In genomic region chr19:39390759-39391592, GRCh38 we compare ENCODE assay signal across 8 cellular contexts. TPM values are rescaled to one million over a fixed set of nuclear protein-coding genes. Genes with fewer than 3 reads are reported as not detected.
DNase-seq lines count a peak whose midpoint lies in the region; ATAC-seq and TF ChIP-seq lines count a peak whose summit lies in the region.

A gene with protein sequence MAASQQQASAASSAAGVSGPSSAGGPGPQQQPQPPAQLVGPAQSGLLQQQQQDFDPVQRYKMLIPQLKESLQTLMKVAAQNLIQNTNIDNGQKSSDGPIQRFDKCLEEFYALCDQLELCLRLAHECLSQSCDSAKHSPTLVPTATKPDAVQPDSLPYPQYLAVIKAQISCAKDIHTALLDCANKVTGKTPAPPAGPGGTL (plus strand): TSS chr19:39391378. CDS start chr19:39391423, 45 bp downstream.
TSS of gene PAF1 (minus strand) at chr19:39391106. CDS start at chr19:39390864, 242 bp downstream.

- H3K36me3 ChIP-seq in IMR-90 (ENCODE audit: control insufficient read depth, insufficient read depth, low read length) = peaks cover 44% of the 10 kb centered on the region

- no peak within 1 kb of the TSS for H2BK20ac ChIP-seq in IMR-90 (ENCODE audit: low read depth, low read length)

- H4K5ac ChIP-seq in IMR-90 (ENCODE audit: low read depth, low read length) = peak within 1 kb of the TSS; percentile 53

- CTCF ChIA-PET in IMR-90 (lab: Yijun Ruan, JAX) = interaction anchor here (0.6 to 0.8 kb wide), 2 partner anchors 21 to 29 kb away, joined by 3 read pairs; no protein-coding TSS in a partner anchor

- no TSS peak for BruUV-seq in IMR-90 (replicated peaks; lab: Mats Ljungman, UMichigan)

- WGBS in IMR-90 (ENCODE audit: extremely low coverage in 2 of 2, insufficient read length in 1 of 2), 2 experiments = 1% methylated on average over 26 of the region's 68 CpGs; no CpG with 5 or more reads in 1 of the 2 experiments

- peaks cover 34 to 55% of the 10 kb centered on the region in 2 experiments for H3K79me1 ChIP-seq in IMR-90 (ENCODE audit: low read depth in 1 of 2, low read length in 2 of 2)

- peak within 1 kb of the TSS; percentile 51; the same call in 1 of the 2 replicates for H3K18ac ChIP-seq in IMR-90 (ENCODE audit: low read depth, low read length)

- POLR2A ChIA-PET in IMR-90 (lab: Charles Lee; ENCODE audit: unreplicated experiment) = interaction anchor here (1.0 to 1.5 kb wide), 2 partner anchors 15 to 45 kb away, joined by 3 to 5 read pairs; partner anchors contain the start of genes RPS16 and ZFP36

- H3K27ac ChIP-seq in IMR-90 (ENCODE audit: insufficient read depth, low read length) = peak within 1 kb of the TSS; percentile 92

- intact Hi-C loops in IMR-90 (cut with micrococcal nuclease) = loop anchor here (2.0 kb wide), 1 partner anchor 48 kb away; the partner anchor contains the start of gene SAMD4B

- TF ChIP-seq RAD21 in IMR-90 (IDR thresholded peaks at IDR 0.05; ENCODE audit: low read length) = 0 out of 2 replicates have a peak, but pooled peaks have one; percentile 8

- peaks cover 12% of the 10 kb centered on the region for H3K4me1 ChIP-seq in IMR-90 (ENCODE audit: control insufficient read depth, insufficient read depth, low read length)

- in situ Hi-C loops in IMR-90 (cut with MboI; ENCODE audit: low sequenced_read_pairs) = no loop called here

- H4K20me1 ChIP-seq in IMR-90 (ENCODE audit: insufficient read depth, low read length) = no peaks in the 10 kb centered on the region

- peak within 1 kb of the TSS; percentile 96 for H2AFZ ChIP-seq in IMR-90 (replicated peaks; ENCODE audit: low read length, poor library complexity)

- H3K9me3 ChIP-seq in IMR-90 (ENCODE audit: control insufficient read depth, insufficient read depth, low read length) = no peaks in the 10 kb centered on the region

- peak; percentile 98 for TF ChIP-seq POLR2A in IMR-90 (IDR thresholded peaks at IDR 0.05; ENCODE audit: low read depth, low read length)

- H3K9ac ChIP-seq in IMR-90 (ENCODE audit: low read depth, low read length) = peak within 1 kb of the TSS; percentile 87

- H3K4me2 ChIP-seq in IMR-90 (ENCODE audit: low read depth, low read length) = peak within 1 kb of the TSS; percentile 88

- TF ChIP-seq CTCF in IMR-90 (conservative IDR thresholded peaks at IDR 0.05; ENCODE audit: low read depth, low read length) = 0 out of 2 replicates have a peak, but pooled peaks have one; percentile 6

- H3K4ac ChIP-seq in IMR-90 (ENCODE audit: low read depth, low read length) = peak within 1 kb of the TSS; percentile 93

- dilution Hi-C loops in IMR-90 (cut with HindIII; ENCODE audit: low sequenced_read_pairs, unreplicated experiment) = no loop called here

- H3K9me1 ChIP-seq in IMR-90 (ENCODE audit: insufficient read depth, low read length) = peaks cover 15% of the 10 kb centered on the region; the same call in 1 of the 2 replicates

- peak within 1 kb of the TSS; percentile 93 for H3K14ac ChIP-seq in IMR-90 (replicated peaks; ENCODE audit: low read depth, low read length)

- peak within 1 kb of the TSS; percentile 70 for H3K4me3 ChIP-seq in IMR-90 (ENCODE audit: insufficient read depth, low read depth, low read length)

- H4K8ac ChIP-seq in IMR-90 (ENCODE audit: low read depth in 2 of 2, low read length in 2 of 2) = peak within 1 kb of the TSS; percentile 38 to 92

- H2AK5ac ChIP-seq in IMR-90 (ENCODE audit: low read depth, low read length) = peak within 1 kb of the TSS; percentile 97

- H3K56ac ChIP-seq in IMR-90 (ENCODE audit: extremely low read depth, insufficient read depth, low read length) = peak within 1 kb of the TSS; percentile 84

- H4K91ac ChIP-seq in IMR-90 (ENCODE audit: insufficient read depth, low read depth, low read length) = peak within 1 kb of the TSS; percentile 94

- H2BK15ac ChIP-seq in IMR-90 (ENCODE audit: low read depth, low read length) = no peak within 1 kb of the TSS

- peak within 1 kb of the TSS; percentile 73 for H3K23ac ChIP-seq in IMR-90 (ENCODE audit: low read depth, low read length)

- H3K27me3 ChIP-seq in IMR-90 (ENCODE audit: control insufficient read depth, insufficient read depth, low read length) = no peaks in the 10 kb centered on the region

- ATAC-seq in GM21528 (IDR thresholded peaks at IDR 0.05; ENCODE audit: low FRiP score, unreplicated experiment) (peak; percentile 83), IMR-90 (ENCODE audit: low read depth) (peak; percentile 95)

- DNase-seq in DMS 273 treated with DMSO at 0.1 percent for 48 hours (lab: John Stamatoyannopoulos, UW) (peak; percentile 99), IMR-90 (peak; percentile 100), OCI-M1 (lab: John Stamatoyannopoulos, UW) (peak; percentile 100), activated T-cell treated with anti-CD3 and anti-CD28 coated beads for 24 hours (ENCODE audit: low read depth) (peak; percentile 95), epidermal melanocyte (ENCODE audit: insufficient read length, low spot score) (peak; percentile 99), middle frontal gyrus (ENCODE audit: extremely low spot score, low spot score) (peak; percentile 100)
- DNase-seq in stimulated activated CD8-positive, alpha-beta memory T cell treated with anti-CD3 and anti-CD28 coated beads, Interleukin-2, amount 100 ng/mL, for 48 hours (ENCODE audit: low read depth in 2 of 2) = peak; percentile 88 to 90

- peak within 1 kb of the TSS; percentile 93 for H2BK5ac ChIP-seq in IMR-90 (ENCODE audit: low read depth, low read length, poor library complexity, severe bottlenecking)

- peak within 1 kb of the TSS; percentile 100 for H2AK9ac ChIP-seq in IMR-90 (replicated peaks; ENCODE audit: low read depth, low read length, poor library complexity)

- peak within 1 kb of the TSS; percentile 70; the same call in 1 of the 2 replicates for H2BK120ac ChIP-seq in IMR-90 (ENCODE audit: low read depth, low read length)

TF ChIP-seq in IMR-90, 13 proteins besides CTCF, POLR2A, EP300 and RAD21:
- TF ChIP-seq RCOR1 (IDR thresholded peaks at IDR 0.05; ENCODE audit: insufficient replicate concordance, low read length) (peak; percentile 33), MAZ (IDR thresholded peaks at IDR 0.05; ENCODE audit: borderline replicate concordance, low read depth, low read length) (peak; percentile 7; the same call in 1 of the 2 replicates), CEBPB (IDR thresholded peaks at IDR 0.05; ENCODE audit: low read depth, low read length) (peak; percentile 88), BHLHE40 (IDR thresholded peaks at IDR 0.05; ENCODE audit: low read depth, low read length) (no peak), CHD1 (IDR thresholded peaks at IDR 0.05; ENCODE audit: low read depth, low read length) (no peak)

RNA-seq across cellular contexts. Expression of the first gene that starts in this region (rescaled TPM):
- 15.6 and 17.6 TPM in 2 replicates for total RNA-seq in IMR-90 (2012; rRNA removed)
- 26.9 and 28.8 TPM in 2 replicates for polyA plus RNA-seq in IMR-90 (2012; rRNA removed)
- polyA plus RNA-seq in IMR-90 (2012; cell fraction: cytosol; rRNA removed) = 19.6 and 29.3 TPM in 2 replicates
- 18.4 and 19.1 TPM in 2 replicates for polyA plus RNA-seq in IMR-90 (2012; cell fraction: nucleus; rRNA removed; ENCODE audit: low replicate concordance)

RNA-seq across cellular contexts. Expression of gene PAF1, which starts in this region (rescaled TPM):
- total RNA-seq in IMR-90 (2012; rRNA removed) = 45.7 and 57.8 TPM in 2 replicates
- polyA plus RNA-seq in IMR-90 (2012; rRNA removed) = 54.3 and 61.6 TPM in 2 replicates
- polyA plus RNA-seq in IMR-90 (2012; cell fraction: cytosol; rRNA removed) = 35.9 and 45.6 TPM in 2 replicates
- polyA plus RNA-seq in IMR-90 (2012; cell fraction: nucleus; rRNA removed; ENCODE audit: low replicate concordance) = 63.6 and 92.7 TPM in 2 replicates

Comparison
In these comparisons a context has a peak if more than half of its experiments do, and no peak if none do; other contexts are left out.
1. Peak in every context shown above with its lines: DNase-seq, ATAC-seq, H3K4me3 ChIP-seq and H3K27ac ChIP-seq.